ENCODE assay signal across 12 cellular contexts in genomic region chr11:43988040-43988793, GRCh38. TPM values are rescaled to one million over a fixed set of nuclear protein-coding genes. Genes with fewer than 3 reads are reported as not detected.
DNase-seq lines count a peak whose midpoint lies in the region; ATAC-seq, FAIRE-seq and TF ChIP-seq lines count a peak whose summit lies in the region.
"Had no signal": no experiment of that assay in that cellular context is flagged by ENCODE, and none has a peak within 500 bp of the region (broad histone marks: within the 10 kb centered on the region; RNA-seq: fewer than 3 reads in every experiment).

No MANE protein-coding gene starts in this region.

- POLR2A ChIA-PET in K562 (lab: Yijun Ruan, JAX) = interaction anchor here (0.6 to 1.4 kb wide), 4 partner anchors 12 to 338 kb away, joined by 4 to 6 read pairs (median 4); no protein-coding TSS in a partner anchor

- CTCF ChIA-PET in K562 (lab: Yijun Ruan, JAX; ENCODE audit: low intra/inter-chr PET ratio) = interaction anchor here (0.6 kb wide), 1 partner anchor 1459 kb away, joined by 5 read pairs; no protein-coding TSS in a partner anchor

- no peak overlapping the region for H3K4me2 ChIP-seq in K562 (ENCODE audit: insufficient read depth, low read length)

- no peaks in the 10 kb centered on the region for H3K4me1 Mint-ChIP-seq in natural killer cell treated with Interleukin-12 subunit alpha and Interleukin-12 subunit beta and Interleukin-15 and Interleukin-18, amount 100 ng/mL, for 72 hours (ENCODE audit: low read depth in 2 of 2)

- WGBS in K562 (ENCODE audit: insufficient coverage, low coverage, missing lambda C conversion rate) = 33% methylated on average over 13 of the region's 13 CpGs
- 53% methylated on average over 11 of the region's 13 CpGs for WGBS in right lobe of liver (ENCODE audit: insufficient coverage, low coverage, low lambda C conversion rate, missing lambda C conversion rate)
- 97% methylated on average over 13 of the region's 13 CpGs for WGBS in thymus

- no peaks in the 10 kb centered on the region for H3K9me3 Mint-ChIP-seq in natural killer cell treated with Interleukin-12 subunit alpha and Interleukin-12 subunit beta and Interleukin-15 and Interleukin-18, amount 100 ng/mL, for 72 hours
- H3K9me3 Mint-ChIP-seq: activated CD4-positive, alpha-beta T cell treated with anti-CD3 and anti-CD28 coated beads, Interleukin-2, amount 10 ng/mL, durations not matched to agents 7 days and 5 days had no signal

- H3K4me3 ChIP-seq in K562 (no peak overlapping the region), right lobe of liver (no peak overlapping the region), thymus (ENCODE audit: low read length) (no peak overlapping the region)
- H3K4me3 ChIP-seq: MG63 had no signal

- in situ Hi-C loops in K562 (cut with MboI) = no loop called here

- DNase-seq in HT1080 (ENCODE audit: low read depth) (peak; percentile 17), K562 (ENCODE audit: extremely low read depth in 1 of 4, low spot score in 3 of 4) (peak; percentile 38 to 48 (median 45)), right lobe of liver (no peak), COLO829 (ENCODE audit: low spot score) (no peak), kidney tubule cell (ENCODE audit: low spot score) (no peak)
- DNase-seq in natural killer cell treated with Interleukin-12 subunit alpha and Interleukin-12 subunit beta and Interleukin-15 and Interleukin-18, amount 100 ng/mL, for 72 hours (ENCODE audit: low spot score) = no peak
- no peak for DNase-seq in stimulated activated naive CD8-positive, alpha-beta T cell treated with anti-CD3 and anti-CD28 coated beads, Interleukin-15, Interleukin-2, amounts not matched to agents 100 U/mL and 50 U/mL, for 24 hours
- DNase-seq: activated CD4-positive, alpha-beta T cell treated with anti-CD3 and anti-CD28 coated beads, Interleukin-2, amount 10 ng/mL, durations not matched to agents 7 days and 5 days had no signal

- intact Hi-C loops in K562 (cut with micrococcal nuclease) (loop anchor here (2.0 kb wide), 1 partner anchor 35 kb away; no protein-coding TSS in a partner anchor), right lobe of liver (cut with DNase I) (no loop called here)

- peak; percentile 77 for ATAC-seq in K562
- no peak for ATAC-seq in right lobe of liver
- ATAC-seq in natural killer cell treated with Interleukin-12 subunit alpha and Interleukin-12 subunit beta and Interleukin-15 and Interleukin-18, amount 100 ng/mL, for 72 hours = no peak
- ATAC-seq in stimulated activated naive CD8-positive, alpha-beta T cell treated with anti-CD3 and anti-CD28 coated beads, Interleukin-15, Interleukin-2, amounts not matched to agents 100 U/mL and 50 U/mL, for 24 hours = no peak

- H4K20me1 ChIP-seq in K562 (replicated peaks; ENCODE audit: control insufficient read depth, insufficient read depth, low read length) = no peaks in the 10 kb centered on the region

- no peak overlapping the region for H3K4me3 Mint-ChIP-seq in natural killer cell treated with Interleukin-12 subunit alpha and Interleukin-12 subunit beta and Interleukin-15 and Interleukin-18, amount 100 ng/mL, for 72 hours
- H3K4me3 Mint-ChIP-seq: activated CD4-positive, alpha-beta T cell treated with anti-CD3 and anti-CD28 coated beads, Interleukin-2, amount 10 ng/mL, durations not matched to agents 7 days and 5 days had no signal

- H3K36me3 ChIP-seq in K562 (ENCODE audit: control insufficient read depth, insufficient read depth, low read length) (no peaks in the 10 kb centered on the region), right lobe of liver (no peaks in the 10 kb centered on the region), thymus (ENCODE audit: control insufficient read depth, insufficient read depth) (no peaks in the 10 kb centered on the region)
- H3K36me3 ChIP-seq: MG63 had no signal

- H3K9ac ChIP-seq in K562 (ENCODE audit: insufficient read depth in 1 of 2, low read depth in 2 of 2, low read length in 2 of 2) = no peak overlapping the region

- no peak overlapping the region for H3K27ac Mint-ChIP-seq in natural killer cell treated with Interleukin-12 subunit alpha and Interleukin-12 subunit beta and Interleukin-15 and Interleukin-18, amount 100 ng/mL, for 72 hours
- H3K27ac Mint-ChIP-seq: activated CD4-positive, alpha-beta T cell treated with anti-CD3 and anti-CD28 coated beads, Interleukin-2, amount 10 ng/mL, durations not matched to agents 7 days and 5 days had no signal

- peak overlapping the region; percentile 21 for H2AFZ ChIP-seq in K562 (ENCODE audit: low read depth, low read length)

- TF ChIP-seq CTCF in K562 (IDR thresholded peaks at IDR 0.05 in 2 of 3, conservative IDR thresholded peaks at IDR 0.05 in 1 of 3; ENCODE audit: insufficient read depth in 2 of 3, low read depth in 1 of 3, low read length in 3 of 3) (peak; percentile 41 to 60 (median 54)), right lobe of liver (IDR thresholded peaks at IDR 0.05) (no peak)

- no peak overlapping the region for H3K27ac ChIP-seq in K562 (ENCODE audit: extremely low read depth, low read depth, low read length)
- H3K27ac ChIP-seq in right lobe of liver = peak overlapping the region in 2 of 3 donors; percentile 60 to 82
- H3K27ac ChIP-seq in thymus (ENCODE audit: low read depth) = peak overlapping the region; percentile 31

- peak in 1 of 2 experiments; percentile 22; a peak in 2 of 4 replicates for TF ChIP-seq RAD21 in K562 (CRISPR knock-in tag; conservative IDR thresholded peaks at IDR 0.05 in 1 of 2, IDR thresholded peaks at IDR 0.05 in 1 of 2)

- no peak for TF ChIP-seq EP300 in K562 (IDR thresholded peaks at IDR 0.05; ENCODE audit: low read length)

- BruUV-seq in K562 (replicated peaks; lab: Mats Ljungman, UMichigan) = no TSS peak

- no peaks in the 10 kb centered on the region for H3K9me3 ChIP-seq in K562 (replicated peaks; ENCODE audit: control insufficient read depth, insufficient read depth, low read depth, low read length)
- H3K9me3 ChIP-seq in right lobe of liver = no peaks in the 10 kb centered on the region
- no peaks in the 10 kb centered on the region for H3K9me3 ChIP-seq in thymus (ENCODE audit: control insufficient read depth)
- H3K9me3 ChIP-seq: MG63 had no signal

- FAIRE-seq in K562 (lab: Jason Lieb, UNC) = peak; percentile 19
- FAIRE-seq: bronchial epithelial cell had no signal

- peaks cover 2 to 23% of the 10 kb centered on the region in 2 donors for H3K27me3 Mint-ChIP-seq in natural killer cell treated with Interleukin-12 subunit alpha and Interleukin-12 subunit beta and Interleukin-15 and Interleukin-18, amount 100 ng/mL, for 72 hours
- H3K27me3 Mint-ChIP-seq: activated CD4-positive, alpha-beta T cell treated with anti-CD3 and anti-CD28 coated beads, Interleukin-2, amount 10 ng/mL, durations not matched to agents 7 days and 5 days had no signal

- H3K4me1 ChIP-seq in K562 (replicated peaks in 1 of 2; ENCODE audit: control insufficient read depth in 2 of 2, insufficient read depth in 2 of 2, low read length in 2 of 2) (peaks cover 10 to 12% of the 10 kb centered on the region in 2 experiments), right lobe of liver (peaks cover 0 to 49% (median 13%) of the 10 kb centered on the region in 4 donors), thymus (ENCODE audit: control insufficient read depth, insufficient read depth, low read length) (no peaks in the 10 kb centered on the region)

- TF ChIP-seq POLR2A in K562 (conservative IDR thresholded peaks at IDR 0.05) (no peak), right lobe of liver (IDR thresholded peaks at IDR 0.05) (no peak)

- H3K36me3 Mint-ChIP-seq in natural killer cell treated with Interleukin-12 subunit alpha and Interleukin-12 subunit beta and Interleukin-15 and Interleukin-18, amount 100 ng/mL, for 72 hours = no peaks in the 10 kb centered on the region

- no peaks in the 10 kb centered on the region for H3K9me1 ChIP-seq in K562 (ENCODE audit: control insufficient read depth, insufficient read depth, low read length)

- no peaks in the 10 kb centered on the region for H3K79me2 ChIP-seq in K562 (ENCODE audit: control insufficient read depth, insufficient read depth, low read length)

- H3K27me3 ChIP-seq in K562 (ENCODE audit: control insufficient read depth in 2 of 2, insufficient read depth in 2 of 2, low read length in 2 of 2) (peaks cover 0 to 6% of the 10 kb centered on the region in 2 experiments; a peak in 1 of 5 replicates), right lobe of liver (no peaks in the 10 kb centered on the region), thymus (ENCODE audit: control insufficient read depth, insufficient read depth) (no peaks in the 10 kb centered on the region)
- H3K27me3 ChIP-seq: MG63 had no signal

RNA-seq across cellular contexts. Expression of gene C11orf96, which starts 45.8 kb away (rescaled TPM):
- total RNA-seq in HT1080 (2014; rRNA removed; shearing (Covaris generic)) = 2.8 and 3.1 TPM in 2 replicates
- polyA plus RNA-seq in HT1080 (2015; cell fraction: cytosol; rRNA removed) = 3.8 and 4.2 TPM in 2 replicates
- 1.2 and 1.9 TPM in 2 replicates for polyA plus RNA-seq in HT1080 (2015; cell fraction: nucleus; rRNA removed)
- total RNA-seq in K562 (2011; cell fraction: chromatin; rRNA removed; ENCODE audit: low replicate concordance) = 0.81 and 2.9 TPM in 2 replicates
- total RNA-seq in K562 (2011; cell fraction: nucleolus; rRNA removed) = 3.4 and 4.8 TPM in 2 replicates
- 1.3 and 1.9 TPM in 2 replicates for total RNA-seq in K562 (2011; cell fraction: nucleoplasm; rRNA removed)
- 6.8 and 9.6 TPM in 2 replicates for total RNA-seq in K562 (2014; rRNA removed)
- total RNA-seq in K562 (2014; rRNA removed; fragmentation: Illumina TruSeq; extraction: Trizol) = 0.26 and 0.40 TPM in 2 replicates
- 0.83 and 0.90 TPM in 2 replicates for total RNA-seq in K562 (2015; rRNA removed; fragmentation: Illumina TruSeq; extraction: Trizol)
- 7.7 and 8.5 TPM in 2 replicates for total RNA-seq in K562 (2021)
- 1.2 and 2.0 TPM in 2 replicates for polyA plus RNA-seq in K562 (2011; rRNA removed)
- polyA plus RNA-seq in K562 (2011; cell fraction: cytosol; rRNA removed) = 1.9 and 9.3 TPM in 2 replicates
- 2.0 and 4.6 TPM in 2 replicates for polyA plus RNA-seq in K562 (2011; cell fraction: nucleus; rRNA removed)
- polyA plus RNA-seq in K562 (2012) = 5.5 and 6.8 TPM in 2 replicates
- 0.16 and 0.73 TPM in 2 replicates for polyA plus RNA-seq in K562 (2014; fragmentation: Illumina TruSeq; extraction: Trizol)
- under 1 TPM; 0.08 to 0.14 TPM for polyA plus RNA-seq in K562 (2014; fragmentation: Nextera tagmentation; extraction: Ambion mirVana)
- polyA plus RNA-seq in K562 (2014; rRNA removed) = 6.6 and 10.8 TPM in 2 replicates
- 0.18 and 0.25 TPM in 2 replicates for polyA minus RNA-seq in K562 (2011; rRNA and poly(A)+ RNA removed)
- polyA minus RNA-seq in K562 (2011; cell fraction: cytosol; rRNA and poly(A)+ RNA removed) = 2.0 and 2.1 TPM in 2 replicates
- polyA minus RNA-seq in K562 (2011; cell fraction: nucleus; rRNA and poly(A)+ RNA removed) = 1.3 and 1.6 TPM in 2 replicates
- total RNA-seq in right lobe of liver = 100 to 1,000 TPM in 1 of 6 experiments, 10 to 100 TPM in 2, 1 to 10 TPM in 3; 5.4 to 115 (median 27.7) TPM
- polyA plus RNA-seq in thymus = 42.3 TPM
- total RNA-seq in natural killer cell treated with Interleukin-12 subunit alpha and Interleukin-12 subunit beta and Interleukin-15 and Interleukin-18, amount 100 ng/mL, for 72 hours = 1 to 10 TPM; 1.4 to 7.3 TPM
- total RNA-seq: activated CD4-positive, alpha-beta T cell treated with anti-CD3 and anti-CD28 coated beads, Interleukin-2, amount 10 ng/mL, durations not matched to agents 7 days and 5 days had no signal

RNA-seq across cellular contexts. Expression of gene ACCSL, which starts 59.6 kb away (rescaled TPM):
- total RNA-seq in HT1080 (2014; rRNA removed; shearing (Covaris generic)) = not detected in 2 replicates
- 0.15 TPM in 1 of 2 replicates, not detected in the other for polyA plus RNA-seq in HT1080 (2015; cell fraction: cytosol; rRNA removed)
- not detected in 2 replicates for polyA plus RNA-seq in HT1080 (2015; cell fraction: nucleus; rRNA removed)
- not detected in 2 replicates for total RNA-seq in K562 (2011; cell fraction: chromatin; rRNA removed; ENCODE audit: low replicate concordance)
- total RNA-seq in K562 (2011; cell fraction: nucleolus; rRNA removed) = not detected in 2 replicates
- 0.22 TPM in 1 of 2 replicates, not detected in the other for total RNA-seq in K562 (2011; cell fraction: nucleoplasm; rRNA removed)
- not detected in 2 replicates for total RNA-seq in K562 (2014; rRNA removed)
- not detected in 2 replicates for total RNA-seq in K562 (2014; rRNA removed; fragmentation: Illumina TruSeq; extraction: Trizol)
- not detected in 2 replicates for total RNA-seq in K562 (2015; rRNA removed; fragmentation: Illumina TruSeq; extraction: Trizol)
- total RNA-seq in K562 (2021) = not detected in 2 replicates
- not detected in 2 replicates for polyA plus RNA-seq in K562 (2011; rRNA removed)
- polyA plus RNA-seq in K562 (2011; cell fraction: cytosol; rRNA removed) = not detected in 2 replicates
- polyA plus RNA-seq in K562 (2011; cell fraction: nucleus; rRNA removed) = not detected in 2 replicates
- polyA plus RNA-seq in K562 (2012) = not detected in 2 replicates
- polyA plus RNA-seq in K562 (2014; fragmentation: Illumina TruSeq; extraction: Trizol) = not detected in 2 replicates
- not detected for polyA plus RNA-seq in K562 (2014; fragmentation: Nextera tagmentation; extraction: Ambion mirVana)
- not detected in 2 replicates for polyA plus RNA-seq in K562 (2014; rRNA removed)
- not detected in 2 replicates for polyA minus RNA-seq in K562 (2011; rRNA and poly(A)+ RNA removed)
- not detected in 2 replicates for polyA minus RNA-seq in K562 (2011; cell fraction: cytosol; rRNA and poly(A)+ RNA removed)
- polyA minus RNA-seq in K562 (2011; cell fraction: nucleus; rRNA and poly(A)+ RNA removed) = not detected in 2 replicates
- not detected for total RNA-seq in right lobe of liver
- 0.11 TPM for polyA plus RNA-seq in thymus
- total RNA-seq in natural killer cell treated with Interleukin-12 subunit alpha and Interleukin-12 subunit beta and Interleukin-15 and Interleukin-18, amount 100 ng/mL, for 72 hours = not detected
- total RNA-seq: activated CD4-positive, alpha-beta T cell treated with anti-CD3 and anti-CD28 coated beads, Interleukin-2, amount 10 ng/mL, durations not matched to agents 7 days and 5 days; bronchial epithelial cell; temporal lobe had no signal

Comparison
In these comparisons a context has a peak if more than half of its experiments do, and no peak if none do; other contexts are left out.
1. DNase-seq: peak in HT1080 (single experiment) and K562 (4 of 4); none in right lobe of liver (0 of 3), COLO829 (single experiment), natural killer cell treated with Interleukin-12 subunit alpha and Interleukin-12 subunit beta and Interleukin-15 and Interleukin-18, amount 100 ng/mL, for 72 hours (single experiment), stimulated activated naive CD8-positive, alpha-beta T cell treated with anti-CD3 and anti-CD28 coated beads, Interleukin-15, Interleukin-2, amounts not matched to agents 100 U/mL and 50 U/mL, for 24 hours (single experiment) and kidney tubule cell (single experiment).
2. CTCF ChIP-seq: peak in K562 (3 of 3); none in right lobe of liver (0 of 4).